ENCODE assay signal across 1 cellular context in the genomic region with DNA sequence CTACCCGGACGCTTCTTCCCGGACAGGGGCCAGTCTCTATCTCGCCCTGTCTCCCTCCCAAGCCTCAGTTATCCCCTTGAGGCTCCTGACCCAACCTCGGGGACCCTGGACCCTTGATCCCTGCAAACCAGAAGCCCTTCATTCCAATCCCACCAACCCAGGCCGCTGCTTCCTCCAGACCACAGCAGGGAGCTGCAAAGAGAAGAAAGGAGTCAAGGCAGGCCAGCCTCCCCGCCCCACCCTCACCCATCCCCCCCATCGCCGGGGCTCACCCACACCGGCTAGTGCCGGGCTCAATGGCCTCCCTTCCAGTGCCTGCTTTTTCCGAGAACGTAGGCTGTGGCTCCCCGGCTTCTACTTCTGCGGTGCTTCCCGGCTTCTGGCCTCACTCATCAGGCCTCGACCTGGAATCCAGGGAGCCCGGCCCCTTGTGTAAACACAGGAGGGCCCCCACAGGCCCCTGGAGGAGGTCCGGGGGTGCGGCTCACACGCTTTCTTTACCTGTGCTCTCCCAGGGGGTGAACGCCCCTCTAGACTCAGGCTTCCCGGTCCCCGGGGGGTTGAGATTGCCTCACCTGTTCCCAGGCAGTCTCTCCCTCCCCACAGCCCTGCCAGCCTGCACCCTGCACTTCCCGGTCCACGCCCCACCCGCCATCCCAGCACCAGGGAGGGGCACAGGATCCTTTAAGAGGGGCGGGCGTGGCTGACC.
TF ChIP-seq lines count a peak whose summit lies in the region.

Gene FAM83E, minus strand, starts transcription at position 641 of the 709 bp plus-strand sequence. CDS start 1,704 bp downstream, outside the sequence.

TF ChIP-seq in H1, 55 proteins besides CTCF, POLR2A, EP300 and RAD21 (continued from another document):
- TF ChIP-seq HDAC6 (IDR thresholded peaks at IDR 0.05; ENCODE audit: low read depth, low read length) (no peak), SP4 (IDR thresholded peaks at IDR 0.05; ENCODE audit: low read length) (peak; percentile 62; the same call in 1 of the 2 replicates), ATF2 (IDR thresholded peaks at IDR 0.05; ENCODE audit: low read length) (peak; percentile 86; the same call in 1 of the 2 replicates), RFX5 (IDR thresholded peaks at IDR 0.05; ENCODE audit: borderline replicate concordance, low read depth, low read length) (peak; percentile 33; the same call in 1 of the 2 replicates), BCL11A (IDR thresholded peaks at IDR 0.05; ENCODE audit: low read depth in 2 of 2, low read length in 2 of 2) (no peak), FOSL1 (IDR thresholded peaks at IDR 0.05; ENCODE audit: insufficient read depth, low read depth, low read length) (no peak), CREB1 (IDR thresholded peaks at IDR 0.05) (no peak), TBP (IDR thresholded peaks at IDR 0.05; ENCODE audit: low read depth, low read length) (peak; percentile 27; the same call in 1 of the 2 replicates), ZNF274 (IDR thresholded peaks at IDR 0.05; ENCODE audit: borderline replicate concordance, extremely low read depth, low read length) (no peak), POLR2AphosphoS5 (IDR thresholded peaks at IDR 0.05; ENCODE audit: low read depth, low read length) (peak; percentile 88), POU5F1 (IDR thresholded peaks at IDR 0.05; ENCODE audit: low read depth, low read length) (no peak), CEBPB (IDR thresholded peaks at IDR 0.05; ENCODE audit: low read depth, low read length) (peak; percentile 39; the same call in 1 of the 2 replicates), YY1 (IDR thresholded peaks at IDR 0.05; ENCODE audit: low read depth, low read length) (peak; percentile 69; the same call in 1 of the 2 replicates), SAP30 (IDR thresholded peaks at IDR 0.05; ENCODE audit: insufficient read depth, insufficient replicate concordance, low read length) (no peak), SP1 (IDR thresholded peaks at IDR 0.05; ENCODE audit: low read depth, low read length) (peak; percentile 85), TCF12 (IDR thresholded peaks at IDR 0.05; ENCODE audit: low read depth, low read length) (no peak), CHD2 (IDR thresholded peaks at IDR 0.05; ENCODE audit: low read length) (peak; percentile 32)
- TF ChIP-seq, protein P1, sequence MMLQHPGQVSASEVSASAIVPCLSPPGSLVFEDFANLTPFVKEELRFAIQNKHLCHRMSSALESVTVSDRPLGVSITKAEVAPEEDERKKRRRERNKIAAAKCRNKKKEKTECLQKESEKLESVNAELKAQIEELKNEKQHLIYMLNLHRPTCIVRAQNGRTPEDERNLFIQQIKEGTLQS (IDR thresholded peaks at IDR 0.05; ENCODE audit: insufficient read depth, low read depth, low read length), result no peak
